27 cellular contexts compared by ENCODE assay signal in the genomic region with DNA sequence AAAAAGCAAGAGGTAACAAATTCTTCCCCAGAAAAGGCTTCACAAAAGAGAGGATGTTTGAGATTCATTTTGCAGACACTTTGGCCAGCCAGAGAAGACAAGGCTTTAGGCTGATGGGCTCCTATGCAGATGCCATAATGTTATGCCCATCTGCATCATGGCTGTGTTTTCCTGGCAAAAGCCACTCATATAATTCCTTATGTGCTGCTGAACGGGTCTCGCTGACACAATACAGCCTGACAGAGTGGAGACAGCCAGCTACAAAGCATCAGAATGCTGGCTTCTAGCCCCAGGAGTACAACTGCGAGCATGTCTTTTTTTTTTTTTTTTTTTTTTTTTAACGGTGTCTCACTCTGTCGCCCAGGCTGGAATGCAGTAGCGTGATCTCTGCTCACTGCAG.
DNase-seq lines count a peak whose midpoint lies in the region; TF ChIP-seq lines count a peak whose summit lies in the region.
"Had no signal": no experiment of that assay in that cellular context is flagged by ENCODE, and none has a peak within 500 bp of the region (broad histone marks: within the 10 kb centered on the region; RNA-seq: fewer than 3 reads in every experiment).

No MANE protein-coding gene starts in this region.

- H3K36me3 Mint-ChIP-seq in activated CD4-positive, alpha-beta T cell treated with anti-CD3 and anti-CD28 coated beads, Interleukin-2, amount 10 ng/mL, durations not matched to agents 24 days and 14 days (ENCODE audit: low read depth): no peaks in the 10 kb centered on the region
- H3K36me3 Mint-ChIP-seq: CD14-positive monocyte had no signal

- H3K4me1 ChIP-seq in hepatocyte (ENCODE audit: insufficient read depth): no peaks in the 10 kb centered on the region
- no peaks in the 10 kb centered on the region for H3K4me1 ChIP-seq in HAP-1
- H3K4me1 ChIP-seq: suprapubic skin had no signal

- H3K27me3 Mint-ChIP-seq in activated CD4-positive, alpha-beta T cell treated with anti-CD3 and anti-CD28 coated beads, Interleukin-2, amount 10 ng/mL, durations not matched to agents 24 days and 14 days: no peaks in the 10 kb centered on the region
- H3K27me3 Mint-ChIP-seq: effector memory CD8-positive, alpha-beta T cell; naive B cell had no signal

- intact Hi-C loops in activated CD4-positive, alpha-beta T cell treated with anti-CD3 and anti-CD28 coated beads, Interleukin-2, amount 10 ng/mL, durations not matched to agents 24 days and 14 days (cut with micrococcal nuclease): no loop called here

- H3K79me2 ChIP-seq in hepatocyte: no peaks in the 10 kb centered on the region

- H3K4me2 ChIP-seq in hepatocyte: no peak overlapping the region
- H3K4me2 ChIP-seq: KMS-11 had no signal

- H3K9me3 Mint-ChIP-seq in activated CD4-positive, alpha-beta T cell treated with anti-CD3 and anti-CD28 coated beads, Interleukin-2, amount 10 ng/mL, durations not matched to agents 24 days and 14 days: peaks cover 30% of the 10 kb centered on the region

- no peaks in the 10 kb centered on the region for H3K9me2 ChIP-seq in hepatocyte (replicated peaks; ENCODE audit: insufficient read depth)

- no peak for TF ChIP-seq CTCF in hepatocyte (IDR thresholded peaks at IDR 0.05; ENCODE audit: poor library complexity)

- no peak overlapping the region for H3K27ac Mint-ChIP-seq in activated CD4-positive, alpha-beta T cell treated with anti-CD3 and anti-CD28 coated beads, Interleukin-2, amount 10 ng/mL, durations not matched to agents 24 days and 14 days
- H3K27ac Mint-ChIP-seq: activated T-helper 1 cell treated with anti-CD3 and anti-CD28 coated beads, Interleukin-12 subunit alpha, Interleukin-12 subunit beta, Interleukin-2, Interleukin-4 antibody, amounts not matched to agents 30 ng/mL and 10 ng/mL and 1 ng/mL, durations not matched to agents 14 hours and 24 hours and 36 hours; CD14-positive monocyte; effector memory CD8-positive, alpha-beta T cell; progenitor cell of endocrine pancreas had no signal

- H3K36me3 ChIP-seq in hepatocyte (replicated peaks; ENCODE audit: insufficient read depth, low read depth): no peaks in the 10 kb centered on the region
- no peaks in the 10 kb centered on the region for H3K36me3 ChIP-seq in HAP-1 (replicated peaks)
- H3K36me3 ChIP-seq: neutrophil, suprapubic skin had no signal

- in situ Hi-C loops in HAP-1 (cut with MboI; ENCODE audit: low sequenced_read_pairs): no loop called here

- no peak overlapping the region for H3K4me3 ChIP-seq in hepatocyte
- H3K4me3 ChIP-seq in HAP-1: no peak overlapping the region
- H3K4me3 ChIP-seq: SK-N-MC, suprapubic skin had no signal

- DNase-seq in activated CD4-positive, alpha-beta T cell treated with anti-CD3 and anti-CD28 coated beads, Interleukin-2, amount 10 ng/mL, durations not matched to agents 24 days and 14 days: peak; percentile 55
- no peak for DNase-seq in activated CD4-positive, alpha-beta T cell treated with anti-CD3 and anti-CD28 coated beads for 1 hour
- DNase-seq in M059J (ENCODE audit: low read depth) (peak; percentile 32), NCI-H1092 (lab: John Stamatoyannopoulos, UW) (peak; percentile 30), SW480 (ENCODE audit: low spot score) (peak; percentile 12), hepatocyte (ENCODE audit: low spot score) (no peak), HAP-1 (ENCODE audit: low spot score in 2 of 2) (no peak)
- DNase-seq: activated CD4-positive, alpha-beta T cell treated with anti-CD3 and anti-CD28 coated beads for 4 hours; caudate nucleus; cortex of kidney; effector memory CD8-positive, alpha-beta T cell; EL; erythroblast; MV-4-11; naive B cell; NCI-H2029; NCI-H510A; stimulated activated CD4-positive, alpha-beta T cell treated with anti-CD3 and anti-CD28 coated beads, Interleukin-12 subunit alpha, Interleukin-12 subunit beta, amount 100 ng/mL, for 4 hours; stimulated activated CD4-positive, alpha-beta T cell treated with anti-CD3 and anti-CD28 coated beads, Interleukin-4, amount 100 ng/mL, for 1 hour had no signal

- H3K27me3 ChIP-seq in hepatocyte: no peaks in the 10 kb centered on the region
- H3K27me3 ChIP-seq in HAP-1 (ENCODE audit: low read depth): no peaks in the 10 kb centered on the region
- H3K27me3 ChIP-seq: neutrophil, suprapubic skin had no signal

- no peak overlapping the region for H2AFZ ChIP-seq in hepatocyte

- no peaks in the 10 kb centered on the region for H3K4me1 Mint-ChIP-seq in activated CD4-positive, alpha-beta T cell treated with anti-CD3 and anti-CD28 coated beads, Interleukin-2, amount 10 ng/mL, durations not matched to agents 24 days and 14 days
- H3K4me1 Mint-ChIP-seq: CD14-positive monocyte, naive B cell had no signal

- no peak overlapping the region for H3K27ac ChIP-seq in hepatocyte
- H3K27ac ChIP-seq: KMS-11, neutrophil, SK-N-MC, suprapubic skin had no signal

- H4K20me1 ChIP-seq in hepatocyte (ENCODE audit: insufficient read depth, poor library complexity, severe bottlenecking): no peaks in the 10 kb centered on the region

- WGBS in hepatocyte (ENCODE audit: low lambda C conversion rate, missing lambda C conversion rate): 83% methylated on average over 5 of the region's 6 CpGs

- H3K9me3 ChIP-seq in hepatocyte (ENCODE audit: low read depth) (no peaks in the 10 kb centered on the region), HAP-1 (no peaks in the 10 kb centered on the region)
- H3K9me3 ChIP-seq: suprapubic skin had no signal

- H3K4me3 Mint-ChIP-seq in activated CD4-positive, alpha-beta T cell treated with anti-CD3 and anti-CD28 coated beads, Interleukin-2, amount 10 ng/mL, durations not matched to agents 24 days and 14 days: no peak overlapping the region
- H3K4me3 Mint-ChIP-seq: activated T-helper 1 cell treated with anti-CD3 and anti-CD28 coated beads, Interleukin-12 subunit alpha, Interleukin-12 subunit beta, Interleukin-2, Interleukin-4 antibody, amounts not matched to agents 30 ng/mL and 10 ng/mL and 1 ng/mL, durations not matched to agents 14 hours and 24 hours and 36 hours; CD14-positive monocyte; effector memory CD8-positive, alpha-beta T cell; mesothelial cell of epicardium; naive B cell had no signal

Comparison
In these comparisons a context has a peak if more than half of its experiments do, and no peak if none do; other contexts are left out.
1. DNase-seq: peak in activated CD4-positive, alpha-beta T cell treated with anti-CD3 and anti-CD28 coated beads, Interleukin-2, amount 10 ng/mL, durations not matched to agents 24 days and 14 days (single experiment), M059J (single experiment), NCI-H1092 (single experiment) and SW480 (single experiment); none in activated CD4-positive, alpha-beta T cell treated with anti-CD3 and anti-CD28 coated beads for 1 hour (single experiment), hepatocyte (single experiment) and HAP-1 (0 of 2).